In genomic region chr18:34928754-34929335, GRCh38 we compare ENCODE assay signal across 15 cellular contexts.
"Had no signal": no experiment of that assay in that cellular context is flagged by ENCODE, and none has a peak within 500 bp of the region (broad histone marks: within the 10 kb centered on the region; RNA-seq: fewer than 3 reads in every experiment).

No MANE protein-coding gene starts in this region.

- H3K4me1 ChIP-seq: heart left ventricle, lower lobe of right lung had no signal

- H3K27ac ChIP-seq: foreskin keratinocyte, heart left ventricle, lower lobe of right lung, ovary, transverse colon had no signal

- H3K27me3 ChIP-seq: foreskin keratinocyte, heart left ventricle, ovary, transverse colon had no signal

- DNase-seq: activated CD4-positive, alpha-beta T cell treated with anti-CD3 and anti-CD28 coated beads, Interleukin-2, amount 10 ng/mL, durations not matched to agents 7 days and 5 days; activated CD8-positive, alpha-beta memory T cell treated with anti-CD3 and anti-CD28 coated beads for 24 hours; activated gamma-delta T cell treated with Interleukin-2 at 50 U/mL for 16 hours; central memory CD4-positive, alpha-beta T cell; heart left ventricle; left cardiac atrium; lower lobe of right lung; midbrain; ovary; stimulated activated CD4-positive, alpha-beta T cell treated with anti-CD3 and anti-CD28 coated beads, Interleukin-2, amount 100 ng/mL, for 48 hours; substantia nigra; transverse colon had no signal

- ATAC-seq: stimulated activated memory B cell treated with anti-CD40 and anti-IgM and Interleukin-4, amounts not matched to agents 10 μg/mL and 1 μg/mL and 100 μg/mL, for 72 hours had no signal

- H3K36me3 ChIP-seq: heart left ventricle, lower lobe of right lung, ovary, transverse colon had no signal

- H3K4me3 ChIP-seq: coronary artery, heart left ventricle, lower lobe of right lung, ovary, transverse colon had no signal

- H3K9me3 ChIP-seq: heart left ventricle, lower lobe of right lung, ovary, transverse colon had no signal
